ENCODE assay signal across 1 cellular context in the genomic region with DNA sequence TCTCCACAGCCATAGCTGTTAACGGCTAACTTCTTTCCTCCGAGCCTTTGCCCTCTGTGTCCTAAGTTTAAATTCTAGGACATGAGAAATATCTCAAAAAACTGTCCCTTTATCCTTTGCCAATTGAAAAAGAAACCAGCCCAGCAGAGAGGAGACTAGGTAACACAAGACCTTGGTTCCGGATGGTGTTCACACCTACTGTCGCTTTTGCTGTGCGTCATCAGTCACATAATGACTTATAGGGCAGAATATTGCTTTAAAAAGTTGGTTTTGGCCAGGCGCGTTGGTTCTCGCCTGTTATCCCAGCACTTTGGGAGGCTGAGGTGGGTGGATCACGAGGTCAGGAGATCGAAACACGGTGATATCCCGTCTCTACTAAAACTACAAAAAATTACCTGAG.
TF ChIP-seq lines count a peak whose summit lies in the region.

No MANE protein-coding gene starts in this region.

TF ChIP-seq in WTC11, 78 proteins besides CTCF, POLR2A, EP300 and RAD21 (continued from another document):
- no peak for TF ChIP-seq ZNF281 (CRISPR knock-in tag; IDR thresholded peaks at IDR 0.05)
- TF ChIP-seq, protein P1, sequence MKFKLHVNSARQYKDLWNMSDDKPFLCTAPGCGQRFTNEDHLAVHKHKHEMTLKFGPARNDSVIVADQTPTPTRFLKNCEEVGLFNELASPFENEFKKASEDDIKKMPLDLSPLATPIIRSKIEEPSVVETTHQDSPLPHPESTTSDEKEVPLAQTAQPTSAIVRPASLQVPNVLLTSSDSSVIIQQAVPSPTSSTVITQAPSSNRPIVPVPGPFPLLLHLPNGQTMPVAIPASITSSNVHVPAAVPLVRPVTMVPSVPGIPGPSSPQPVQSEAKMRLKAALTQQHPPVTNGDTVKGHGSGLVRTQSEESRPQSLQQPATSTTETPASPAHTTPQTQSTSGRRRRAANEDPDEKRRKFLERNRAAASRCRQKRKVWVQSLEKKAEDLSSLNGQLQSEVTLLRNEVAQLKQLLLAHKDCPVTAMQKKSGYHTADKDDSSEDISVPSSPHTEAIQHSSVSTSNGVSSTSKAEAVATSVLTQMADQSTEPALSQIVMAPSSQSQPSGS (CRISPR knock-in tag; IDR thresholded peaks at IDR 0.05; ENCODE audit: borderline replicate concordance, low read depth) = no peak
- no peak for TF ChIP-seq SOX15 (CRISPR knock-in tag; IDR thresholded peaks at IDR 0.05)
- TF ChIP-seq ATF3 (CRISPR knock-in tag; conservative IDR thresholded peaks at IDR 0.05) = no peak
- no peak for TF ChIP-seq TP53 (CRISPR knock-in tag; IDR thresholded peaks at IDR 0.05)
- no peak for TF ChIP-seq ZBTB21 (CRISPR knock-in tag; IDR thresholded peaks at IDR 0.05; ENCODE audit: borderline replicate concordance)
- no peak for TF ChIP-seq RELA (CRISPR knock-in tag; IDR thresholded peaks at IDR 0.05; ENCODE audit: borderline replicate concordance)
TF ChIP-seq in WTC11: peak in this region for 0.
